In the genomic region with DNA sequence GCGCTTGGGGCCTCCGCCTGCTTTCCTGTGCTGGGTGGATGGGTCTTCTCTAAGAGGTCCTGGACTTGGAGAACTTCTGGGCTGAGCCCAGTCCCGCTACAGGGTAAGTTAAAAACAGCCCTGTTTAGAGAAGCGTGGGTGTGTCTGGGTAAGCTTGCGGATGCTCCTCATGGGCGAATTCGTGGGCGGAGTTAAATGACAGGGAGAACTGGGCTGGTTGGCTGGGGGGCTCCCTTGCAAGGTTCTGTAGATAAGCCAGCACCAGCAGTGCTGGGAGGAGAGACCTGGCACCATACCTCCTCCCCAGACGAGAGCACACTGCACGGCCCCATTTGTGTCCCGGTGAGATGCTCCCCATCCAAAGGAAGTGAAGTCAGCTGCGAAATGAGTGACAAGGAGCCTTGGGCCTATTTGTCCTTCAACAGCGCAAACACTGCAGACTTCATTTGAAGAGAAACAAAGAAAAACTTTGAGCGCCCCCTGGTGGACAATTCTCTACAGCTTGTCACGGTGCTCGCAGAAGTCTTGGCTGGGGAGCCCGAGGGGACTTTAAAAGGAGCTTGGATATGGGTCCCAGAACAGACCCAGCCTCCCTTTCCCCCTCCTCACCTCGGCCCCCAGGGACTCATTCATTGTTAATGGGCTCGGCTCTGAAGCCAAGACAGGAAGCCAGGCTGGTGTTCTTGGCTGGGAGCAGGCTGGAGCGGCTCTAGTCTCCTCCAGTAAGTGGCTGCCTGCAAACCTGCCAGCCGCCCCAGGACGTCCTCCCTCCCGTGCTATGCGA, we compare ENCODE assay signal across 8 cellular contexts. TPM values are rescaled to one million over a fixed set of nuclear protein-coding genes. Genes with fewer than 3 reads are reported as not detected.
A peak's percentile ranks its signal among the peaks of the same experiment; 100 is the strongest.
DNase-seq lines count a peak whose midpoint lies in the region; ATAC-seq and TF ChIP-seq lines count a peak whose summit lies in the region.

No MANE protein-coding gene starts in this region.

- no peaks in the 10 kb centered on the region for H3F3A ChIP-seq in OCI-LY1 (ENCODE audit: insufficient read depth, low read length)

- ATAC-seq in esophagus mucosa (peak; percentile 49), GM19452 (IDR thresholded peaks at IDR 0.05; ENCODE audit: unreplicated experiment) (no peak)

- H3K9me2 ChIP-seq in OCI-LY1 (ENCODE audit: low read depth, low read length), result no peaks in the 10 kb centered on the region

- H3K9me3 ChIP-seq in OCI-LY1 (ENCODE audit: low read length), result no peaks in the 10 kb centered on the region

- H3K27ac ChIP-seq in OCI-LY1 (ENCODE audit: low read depth, low read length, poor library complexity, severe bottlenecking), result no peak overlapping the region

- H3K4me1 ChIP-seq in OCI-LY1 (ENCODE audit: insufficient read depth, low read length, severe bottlenecking), result no peaks in the 10 kb centered on the region

- H3K36me3 ChIP-seq in OCI-LY1 (ENCODE audit: insufficient read depth, low read length), result no peaks in the 10 kb centered on the region

- in situ Hi-C loops in GM13977 (cut with MboI; ENCODE audit: low pct_unique_long_range_greater_than_20kb, low sequenced_read_pairs, unreplicated experiment), result no loop called here

- H3K4me3 ChIP-seq in OCI-LY1 (ENCODE audit: low read depth, low read length, poor library complexity, severe bottlenecking), result no peak overlapping the region

- TF ChIP-seq CTCF in GM13977 (IDR thresholded peaks at IDR 0.05; ENCODE audit: extremely low read depth, insufficient read depth, missing control alignments), result peak; percentile 72
- TF ChIP-seq CTCF in OCI-LY1 (IDR thresholded peaks at IDR 0.05; ENCODE audit: low read length), result peak; percentile 81

- H4K20me1 ChIP-seq in OCI-LY1 (ENCODE audit: insufficient read depth, low read length), result no peaks in the 10 kb centered on the region

- H3K27me3 ChIP-seq in OCI-LY1 (ENCODE audit: insufficient read depth, low read length), result no peaks in the 10 kb centered on the region

- DNase-seq in GM13977 (ENCODE audit: low spot score) (peak; percentile 86), HuH-7.5 (ENCODE audit: low spot score) (peak; percentile 65), myocyte (ENCODE audit: low read depth) (peak; percentile 88)
- peak; percentile 97 for DNase-seq in activated CD8-positive, alpha-beta memory T cell treated with anti-CD3 and anti-CD28 coated beads, Interleukin-2, amount 50 U/mL, for 48 hours
- DNase-seq in stimulated activated CD8-positive, alpha-beta memory T cell treated with anti-CD3 and anti-CD28 coated beads, Interleukin-7, amount 100 ng/mL, for 1 hour (ENCODE audit: low read depth in 2 of 2), result peak; percentile 65 to 83

- no peaks in the 10 kb centered on the region for H3K79me2 ChIP-seq in OCI-LY1 (ENCODE audit: insufficient read depth, low read length)

- H3K4me2 ChIP-seq in OCI-LY1 (ENCODE audit: low read length), result no peak overlapping the region

- H3K9ac ChIP-seq in OCI-LY1 (ENCODE audit: low read length), result no peak overlapping the region

- no peak overlapping the region for H2AFZ ChIP-seq in OCI-LY1 (ENCODE audit: low read length)

RNA-seq across cellular contexts. Expression of a gene that starts 39.5 kb away (rescaled TPM):
- 18.1 TPM for total RNA-seq in esophagus mucosa
- total RNA-seq in myocyte, result 26.1 and 33.4 TPM in 2 replicates
- polyA plus RNA-seq in myocyte (2012), result 41.7 TPM
